Comparison of ENCODE assay signal across 11 cellular contexts in genomic region chr20:14712302-14712739, GRCh38.
DNase-seq lines count a peak whose midpoint lies in the region; ATAC-seq lines count a peak whose summit lies in the region.
"Had no signal": no experiment of that assay in that cellular context is flagged by ENCODE, and none has a peak within 500 bp of the region (broad histone marks: within the 10 kb centered on the region; RNA-seq: fewer than 3 reads in every experiment).

No MANE protein-coding gene starts in this region.

- no peaks in the 10 kb centered on the region for H3K27me3 ChIP-seq in skeletal muscle satellite cell (ENCODE audit: control insufficient read depth, insufficient read depth, low read length)
- H3K27me3 ChIP-seq in CD4-positive, alpha-beta memory T cell (ENCODE audit: insufficient read depth, low read length), result no peaks in the 10 kb centered on the region
- H3K27me3 ChIP-seq: gastrocnemius medialis had no signal

- peaks cover 2 to 25% (median 19%) of the 10 kb centered on the region in 8 donors for H3K9me3 Mint-ChIP-seq in CD4-positive, alpha-beta memory T cell
- H3K9me3 Mint-ChIP-seq: neural crest cell had no signal

- H3K4me3 Mint-ChIP-seq in CD4-positive, alpha-beta memory T cell, result no peak overlapping the region
- H3K4me3 Mint-ChIP-seq: neural crest cell had no signal

- no peaks in the 10 kb centered on the region for H3K27me3 Mint-ChIP-seq in CD4-positive, alpha-beta memory T cell

- H3K9ac ChIP-seq in skeletal muscle satellite cell (ENCODE audit: low read depth, low read length), result no peak overlapping the region

- no peak overlapping the region for H3K27ac Mint-ChIP-seq in CD4-positive, alpha-beta memory T cell

- peak overlapping the region; percentile 9 for H3K4me2 ChIP-seq in skeletal muscle satellite cell (ENCODE audit: low read length)

- H3K27ac ChIP-seq in CD4-positive, alpha-beta memory T cell (ENCODE audit: low read depth, low read length), result no peak overlapping the region

- no peaks in the 10 kb centered on the region for H3K36me3 ChIP-seq in skeletal muscle satellite cell (ENCODE audit: insufficient read depth, low read length)
- H3K36me3 ChIP-seq in CD4-positive, alpha-beta memory T cell (ENCODE audit: insufficient read depth, low read length), result no peaks in the 10 kb centered on the region
- H3K36me3 ChIP-seq: gastrocnemius medialis had no signal

- H3K4me1 ChIP-seq in skeletal muscle satellite cell (ENCODE audit: control insufficient read depth, insufficient read depth, low read length), result peaks cover 10% of the 10 kb centered on the region
- no peaks in the 10 kb centered on the region for H3K4me1 ChIP-seq in CD4-positive, alpha-beta memory T cell (ENCODE audit: insufficient read depth, low read length)

- CTCF ChIA-PET in CD4-positive, alpha-beta memory T cell (lab: Charles Lee; ENCODE audit: partially characterized antibody), result no interaction called here

- POLR2A ChIA-PET in CD4-positive, alpha-beta memory T cell (lab: Charles Lee; ENCODE audit: partially characterized antibody), result no interaction called here

- DNase-seq in HPDE6-E6E7 (ENCODE audit: extremely low spot score) (peak; percentile 73), amniotic epithelial cell (ENCODE audit: low read depth) (peak; percentile 98), iPS-NIHi11 (ENCODE audit: low spot score) (peak; percentile 41), Right ventricle myocardium superior (no peak)
- no peak for DNase-seq in CD4-positive, alpha-beta memory T cell
- DNase-seq: activated CD4-positive, alpha-beta T cell treated with anti-CD3 and anti-CD28 coated beads for 4 hours; gastrocnemius medialis; GDM1 had no signal

- no peaks in the 10 kb centered on the region for H3K36me3 Mint-ChIP-seq in CD4-positive, alpha-beta memory T cell

- intact Hi-C loops in CD4-positive, alpha-beta memory T cell (cut with micrococcal nuclease), result no loop called here
- intact Hi-C loops in Right ventricle myocardium superior (cut with DNase I), result no loop called here

- no peaks in the 10 kb centered on the region for H3K4me1 Mint-ChIP-seq in CD4-positive, alpha-beta memory T cell

- H3K4me3 ChIP-seq in skeletal muscle satellite cell (ENCODE audit: low read length), result no peak overlapping the region
- H3K4me3 ChIP-seq in CD4-positive, alpha-beta memory T cell (ENCODE audit: low read length in 2 of 2), result no peak overlapping the region
- H3K4me3 ChIP-seq: gastrocnemius medialis had no signal

- no peaks in the 10 kb centered on the region for H3K9me3 ChIP-seq in skeletal muscle satellite cell (replicated peaks; ENCODE audit: low read length)
- H3K9me3 ChIP-seq in CD4-positive, alpha-beta memory T cell (ENCODE audit: control insufficient read depth in 1 of 2, low read length in 2 of 2), result peaks cover 0 to 3% of the 10 kb centered on the region in 2 donors
- H3K9me3 ChIP-seq: gastrocnemius medialis had no signal

- ATAC-seq in Right ventricle myocardium superior (ENCODE audit: poor library complexity) (no peak), GM21526 (IDR thresholded peaks at IDR 0.05; ENCODE audit: low FRiP score, unreplicated experiment) (no peak)

Comparison
In these comparisons a context has a peak if more than half of its experiments do, and no peak if none do; other contexts are left out.
1. DNase-seq: peak in HPDE6-E6E7 (single experiment), amniotic epithelial cell (single experiment) and iPS-NIHi11 (single experiment); none in CD4-positive, alpha-beta memory T cell (0 of 5) and Right ventricle myocardium superior (single experiment).